Comparison of ENCODE assay signal across 17 cellular contexts in genomic region chr7:55034776-55035175, GRCh38. TPM values are rescaled to one million over a fixed set of nuclear protein-coding genes. Genes with fewer than 3 reads are reported as not detected.
"Had no signal": no experiment of that assay in that cellular context is flagged by ENCODE, and none has a peak within 500 bp of the region (broad histone marks: within the 10 kb centered on the region; RNA-seq: fewer than 3 reads in every experiment).

No MANE protein-coding gene starts in this region.

- H3K27me3 ChIP-seq: adrenal gland, esophagus squamous epithelium, neural progenitor cell, uterus had no signal

- H3K36me3 Mint-ChIP-seq: activated naive CD4-positive, alpha-beta T cell treated with anti-CD3 and anti-CD28 coated beads, Interleukin-2, amount 50 U/mL, for 24 hours; mesothelial cell of epicardium; neural progenitor cell had no signal

- ATAC-seq: activated CD4-positive, alpha-beta T cell treated with anti-CD3 and anti-CD28 coated beads for 36 hours; activated T-cell treated with anti-CD3 and anti-CD28 coated beads, Interleukin-2, amount 50 U/mL, for 4 hours; T-helper 17 cell had no signal

- H3K9me3 Mint-ChIP-seq: activated CD4-positive, alpha-beta memory T cell treated with anti-CD3 and anti-CD28 coated beads, Interleukin-2, amount 10 ng/mL, durations not matched to agents 7 days and 5 days; activated naive CD4-positive, alpha-beta T cell treated with anti-CD3 and anti-CD28 coated beads, Interleukin-2, amount 50 U/mL, for 24 hours; activated T-cell treated with anti-CD3 and anti-CD28 coated beads, Interleukin-2, amount 50 U/mL, for 4 hours; mesothelial cell of epicardium; neural progenitor cell had no signal

- H3K27ac Mint-ChIP-seq: activated CD4-positive, alpha-beta memory T cell treated with anti-CD3 and anti-CD28 coated beads, Interleukin-2, amount 10 ng/mL, durations not matched to agents 7 days and 5 days; activated CD4-positive, alpha-beta T cell treated with anti-CD3 and anti-CD28 coated beads for 36 hours; activated naive CD4-positive, alpha-beta T cell treated with anti-CD3 and anti-CD28 coated beads, Interleukin-2, amount 50 U/mL, for 24 hours; mesothelial cell of epicardium; neural progenitor cell; T-helper 17 cell had no signal

- H3K27me3 Mint-ChIP-seq: activated naive CD4-positive, alpha-beta T cell treated with anti-CD3 and anti-CD28 coated beads, Interleukin-2, amount 50 U/mL, for 24 hours had no signal

- H3K4me1 Mint-ChIP-seq: activated CD4-positive, alpha-beta memory T cell treated with anti-CD3 and anti-CD28 coated beads, Interleukin-2, amount 10 ng/mL, durations not matched to agents 7 days and 5 days; activated CD4-positive, alpha-beta T cell treated with anti-CD3 and anti-CD28 coated beads for 36 hours; activated naive CD4-positive, alpha-beta T cell treated with anti-CD3 and anti-CD28 coated beads, Interleukin-2, amount 50 U/mL, for 24 hours; mesothelial cell of epicardium had no signal

- H3K36me3 ChIP-seq: adrenal gland, lower lobe of right lung, neural progenitor cell, thoracic aorta, uterus had no signal

- H3K27ac ChIP-seq: adrenal gland, lower lobe of right lung, neural progenitor cell, thoracic aorta had no signal

- H3K9me3 ChIP-seq: adrenal gland, esophagus squamous epithelium, lower lobe of right lung, thoracic aorta, uterus had no signal

- H3K4me3 ChIP-seq: adrenal gland, esophagus squamous epithelium, lower lobe of right lung, neural progenitor cell, thoracic aorta, uterus had no signal

- H3K4me3 Mint-ChIP-seq: activated CD4-positive, alpha-beta memory T cell treated with anti-CD3 and anti-CD28 coated beads, Interleukin-2, amount 10 ng/mL, durations not matched to agents 7 days and 5 days; activated CD4-positive, alpha-beta T cell treated with anti-CD3 and anti-CD28 coated beads for 36 hours; activated naive CD4-positive, alpha-beta T cell treated with anti-CD3 and anti-CD28 coated beads, Interleukin-2, amount 50 U/mL, for 24 hours; activated T-cell treated with anti-CD3 and anti-CD28 coated beads, Interleukin-2, amount 50 U/mL, for 4 hours; mesothelial cell of epicardium; neural progenitor cell; T-helper 17 cell had no signal

- DNase-seq: activated CD4-positive, alpha-beta memory T cell treated with anti-CD3 and anti-CD28 coated beads, Interleukin-2, amount 10 ng/mL, durations not matched to agents 7 days and 5 days; activated CD4-positive, alpha-beta T cell treated with anti-CD3 and anti-CD28 coated beads for 36 hours; activated effector memory CD4-positive, alpha-beta T cell treated with anti-CD3 and anti-CD28 coated beads, Interleukin-2, amount 50 U/mL, for 16 hours; activated T-cell treated with anti-CD3 and anti-CD28 coated beads, Interleukin-2, amount 50 U/mL, for 4 hours; caudate nucleus; esophagus squamous epithelium; foreskin fibroblast; lower lobe of right lung; stimulated activated CD4-positive, alpha-beta T cell treated with anti-CD3 and anti-CD28 coated beads, Interleukin-12 subunit alpha, Interleukin-12 subunit beta, amount 100 ng/mL, for 4 hours; stimulated activated CD4-positive, alpha-beta T cell treated with anti-CD3 and anti-CD28 coated beads, Interleukin-2, amount 100 ng/mL, for 24 hours; T-helper 17 cell; uterus had no signal

RNA-seq across cellular contexts. Expression of gene EGFR, which starts 16.0 kb away (rescaled TPM):
- total RNA-seq: activated CD4-positive, alpha-beta memory T cell treated with anti-CD3 and anti-CD28 coated beads, Interleukin-2, amount 10 ng/mL, durations not matched to agents 7 days and 5 days; T-helper 17 cell had no signal
